Comparison of ENCODE assay signal across 29 cellular contexts in genomic region chr5:138455191-138455930, GRCh38. TPM values are rescaled to one million over a fixed set of nuclear protein-coding genes. Genes with fewer than 3 reads are reported as not detected.
A peak's percentile ranks its signal among the peaks of the same experiment; 100 is the strongest.
DNase-seq lines count a peak whose midpoint lies in the region; ATAC-seq, FAIRE-seq and TF ChIP-seq lines count a peak whose summit lies in the region.
"Had no signal": no experiment of that assay in that cellular context is flagged by ENCODE, and none has a peak within 500 bp of the region (broad histone marks: within the 10 kb centered on the region; RNA-seq: fewer than 3 reads in every experiment).

No MANE protein-coding gene starts in this region.

- H3K36me3 ChIP-seq in neuron (ENCODE audit: insufficient read depth, low read length): no peaks in the 10 kb centered on the region
- H3K36me3 ChIP-seq: adrenal gland, BE2C, SJCRH30, spleen, thoracic aorta had no signal

- intact Hi-C loops in left cardiac atrium (cut with DNase I) (no loop called here), Right ventricle myocardium inferior (cut with DNase I) (no loop called here), lower leg skin (cut with DNase I; ENCODE audit: low total_unique reads) (no loop called here)

- DNase-seq in left cardiac atrium (peak; percentile 15), Right ventricle myocardium inferior (ENCODE audit: missing footprints) (no peak), urothelium cell line (ENCODE audit: low spot score) (peak; percentile 1), NCI-H2029 (lab: John Stamatoyannopoulos, UW) (no peak), lower leg skin (ENCODE audit: low spot score in 2 of 2) (no peak)
- DNase-seq: activated CD4-positive, alpha-beta T cell treated with anti-CD3 and anti-CD28 coated beads for 48 hours; activated naive CD4-positive, alpha-beta T cell treated with Interleukin-2 at 50 U/mL for 16 hours; activated T-cell treated with anti-CD3 and anti-CD28 coated beads, Interleukin-2, amount 50 U/mL, for 72 hours; adrenal gland; BE2C; DMS153; GDM1; glutamatergic neuron; Kasumi-1; mammary epithelial cell; NCI-H1048; NCI-H510A; SJCRH30; spleen; stimulated activated CD4-positive, alpha-beta T cell treated with anti-CD3 and anti-CD28 coated beads, Interleukin-2, amount 100 ng/mL, for 48 hours; stimulated activated naive B cell treated with anti-CD40 and anti-IgM and Interleukin-4, amounts not matched to agents 10 μg/mL and 1 μg/mL and 100 μg/mL, for 72 hours; T-helper 1 cell had no signal

- no peak overlapping the region for H3K4me3 ChIP-seq in neuron (ENCODE audit: low read length)
- no peak overlapping the region for H3K4me3 ChIP-seq in lower leg skin (ENCODE audit: low read depth, poor library complexity, severe bottlenecking)
- H3K4me3 ChIP-seq: adrenal gland, SJCRH30, spleen, thoracic aorta had no signal

- peak overlapping the region; percentile 84 for H3K27ac ChIP-seq in cingulate gyrus (ENCODE audit: low read depth, low read length)
- H3K27ac ChIP-seq: adrenal gland, SJCRH30, spleen, thoracic aorta had no signal

- no peaks in the 10 kb centered on the region for H3K27me3 ChIP-seq in neuron (ENCODE audit: insufficient read depth, low read length)
- H3K27me3 ChIP-seq: adrenal gland, BE2C, spleen had no signal

- peak overlapping the region; percentile 11 for H2AFZ ChIP-seq in neuron (ENCODE audit: low read depth, low read length)

- ATAC-seq in left cardiac atrium: peak in 1 of 2 donors; percentile 24
- ATAC-seq in Right ventricle myocardium inferior: no peak
- no peak for ATAC-seq in GM18519 (IDR thresholded peaks at IDR 0.05; ENCODE audit: low FRiP score, unreplicated experiment)
- ATAC-seq: activated T-cell treated with anti-CD3 and anti-CD28 coated beads, Interleukin-2, amount 50 U/mL, for 72 hours; stimulated activated naive B cell treated with anti-CD40 and anti-IgM and Interleukin-4, amounts not matched to agents 10 μg/mL and 1 μg/mL and 100 μg/mL, for 72 hours had no signal

- FAIRE-seq in urothelium cell line (lab: Jason Lieb, UNC): no peak
- FAIRE-seq: GM18507, H54, TTC549 had no signal

- H3K4me1 ChIP-seq in neuron (ENCODE audit: insufficient read depth, low read length): peaks cover 17% of the 10 kb centered on the region
- H3K4me1 ChIP-seq: BE2C had no signal

- TF ChIP-seq CTCF in lower leg skin (IDR thresholded peaks at IDR 0.05): no peak

- no peaks in the 10 kb centered on the region for H3K9me3 ChIP-seq in neuron (ENCODE audit: low read length)
- H3K9me3 ChIP-seq: adrenal gland, BE2C, SJCRH30, spleen, thoracic aorta had no signal

- WGBS in lower leg skin, 2 donors: 79 to 80% methylated on average over 12 of the region's 12 CpGs

- TF ChIP-seq POLR2A in lower leg skin (IDR thresholded peaks at IDR 0.05): no peak

RNA-seq across cellular contexts. Expression of gene EGR1, which starts 9.9 kb away (rescaled TPM):
- 10 to 100 TPM; 29.1 to 71.9 TPM for total RNA-seq in left cardiac atrium
- 5.5 TPM for total RNA-seq in Right ventricle myocardium inferior
- 100 to 1,000 TPM in 1 of 4 donors, 10 to 100 TPM in 3; 37.5 to 110 (median 47.8) TPM for total RNA-seq in lower leg skin

RNA-seq across cellular contexts. Expression of gene REEP2, which starts 16.5 kb away (rescaled TPM):
- total RNA-seq in left cardiac atrium (10 to 100 TPM; 15.6 to 17.0 TPM), Right ventricle myocardium inferior (5.2 TPM), lower leg skin (1 to 10 TPM in 3 of 4 donors, under 1 TPM in 1; 0.95 to 7.6 (median 1.8) TPM)

Comparison
In these comparisons a context has a peak if more than half of its experiments do, and no peak if none do; other contexts are left out.
1. DNase-seq: peak in left cardiac atrium (single experiment) and urothelium cell line (single experiment); none in Right ventricle myocardium inferior (single experiment), NCI-H2029 (single experiment) and lower leg skin (0 of 2).